14 cellular contexts compared by ENCODE assay signal in the genomic region with DNA sequence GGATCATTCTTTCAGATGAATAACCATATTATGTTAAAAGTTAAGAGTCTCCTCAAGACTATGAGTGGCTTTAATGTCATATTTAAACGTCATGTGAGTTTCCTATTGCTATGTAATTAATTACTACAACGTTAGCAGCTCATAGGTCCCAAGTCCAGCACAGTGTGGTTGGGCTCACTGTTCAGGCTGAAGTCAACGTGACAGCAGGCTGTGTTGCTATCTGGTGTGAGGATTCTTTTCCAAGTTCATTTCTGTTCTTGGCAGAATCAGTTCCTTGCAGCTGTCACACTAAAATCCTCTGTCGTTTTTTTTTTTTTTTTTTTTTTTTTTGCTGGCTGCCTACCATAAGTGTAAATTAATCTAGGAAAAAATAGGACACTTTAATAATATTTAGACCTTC.
DNase-seq lines count a peak whose midpoint lies in the region; ATAC-seq and TF ChIP-seq lines count a peak whose summit lies in the region.
"Had no signal": no experiment of that assay in that cellular context is flagged by ENCODE, and none has a peak within 500 bp of the region (broad histone marks: within the 10 kb centered on the region; RNA-seq: fewer than 3 reads in every experiment).

No MANE protein-coding gene starts in this region.

- no peak for TF ChIP-seq POLR2A in esophagus muscularis mucosa (IDR thresholded peaks at IDR 0.05; ENCODE audit: low read depth)

- intact Hi-C loops in esophagus muscularis mucosa (cut with DNase I) (no loop called here), lower lobe of right lung (cut with DNase I) (no loop called here), upper lobe of right lung (cut with DNase I) (no loop called here), ascending aorta (cut with DNase I) (no loop called here)

- H3K27ac ChIP-seq in esophagus muscularis mucosa (replicated peaks in 1 of 4): peak overlapping the region in 3 of 4 donors; percentile 23 to 47 (median 42)
- no peak overlapping the region for H3K27ac ChIP-seq in lower lobe of right lung
- H3K27ac ChIP-seq in upper lobe of right lung: no peak overlapping the region
- H3K27ac ChIP-seq in ascending aorta: no peak overlapping the region

- 4% methylated on average over 4 of the region's 4 CpGs for WGBS in esophagus muscularis mucosa

- no peak for TF ChIP-seq EP300 in esophagus muscularis mucosa (IDR thresholded peaks at IDR 0.05)

- peak; percentile 29 to 53 for ATAC-seq in lower lobe of right lung
- peak; percentile 60 for ATAC-seq in upper lobe of right lung
- no peak for ATAC-seq in GM21529 (IDR thresholded peaks at IDR 0.05; ENCODE audit: unreplicated experiment)
- ATAC-seq: HCT116; naive thymus-derived CD8-positive, alpha-beta T cell had no signal

- H3K27me3 ChIP-seq in esophagus muscularis mucosa: no peaks in the 10 kb centered on the region
- no peaks in the 10 kb centered on the region for H3K27me3 ChIP-seq in lower lobe of right lung (ENCODE audit: low read depth)
- no peaks in the 10 kb centered on the region for H3K27me3 ChIP-seq in upper lobe of right lung
- H3K27me3 ChIP-seq in ascending aorta: no peaks in the 10 kb centered on the region

- DNase-seq in NCI-H82 (lab: John Stamatoyannopoulos, UW) (peak; percentile 8), NCI-H82 treated with DMSO at 0.1 percent for 48 hours (lab: John Stamatoyannopoulos, UW; ENCODE audit: unreplicated experiment) (no peak), esophagus muscularis mucosa (ENCODE audit: extremely low spot score) (no peak), lower lobe of right lung (no peak), upper lobe of right lung (no peak), ascending aorta (ENCODE audit: low spot score in 2 of 2) (no peak), medulla oblongata (ENCODE audit: extremely low spot score) (no peak)
- DNase-seq: 8988T; activated CD4-positive, alpha-beta T cell treated with anti-CD3 and anti-CD28 coated beads, Interleukin-2, amount 50 U/mL, for 1 hour; amniotic stem cell; islet precursor cell; naive thymus-derived CD8-positive, alpha-beta T cell had no signal

- H3K36me3 ChIP-seq in esophagus muscularis mucosa (no peaks in the 10 kb centered on the region), lower lobe of right lung (no peaks in the 10 kb centered on the region), upper lobe of right lung (no peaks in the 10 kb centered on the region), ascending aorta (no peaks in the 10 kb centered on the region)

- H3K9me3 ChIP-seq in esophagus muscularis mucosa (no peaks in the 10 kb centered on the region), lower lobe of right lung (no peaks in the 10 kb centered on the region), upper lobe of right lung (no peaks in the 10 kb centered on the region), ascending aorta (no peaks in the 10 kb centered on the region)

- TF ChIP-seq CTCF in esophagus muscularis mucosa (IDR thresholded peaks at IDR 0.05) (no peak), lower lobe of right lung (IDR thresholded peaks at IDR 0.05) (no peak), upper lobe of right lung (IDR thresholded peaks at IDR 0.05) (no peak), ascending aorta (IDR thresholded peaks at IDR 0.05) (no peak)

- H3K4me1 ChIP-seq in esophagus muscularis mucosa: peaks cover 5 to 38% (median 21%) of the 10 kb centered on the region in 4 donors
- H3K4me1 ChIP-seq in lower lobe of right lung: no peaks in the 10 kb centered on the region
- no peaks in the 10 kb centered on the region for H3K4me1 ChIP-seq in upper lobe of right lung
- no peaks in the 10 kb centered on the region for H3K4me1 ChIP-seq in ascending aorta

- H3K4me3 ChIP-seq in esophagus muscularis mucosa (no peak overlapping the region), lower lobe of right lung (no peak overlapping the region), upper lobe of right lung (no peak overlapping the region), ascending aorta (no peak overlapping the region)

Comparison
In these comparisons a context has a peak if more than half of its experiments do, and no peak if none do; other contexts are left out.
1. H3K27ac ChIP-seq: peak in esophagus muscularis mucosa (3 of 4); none in lower lobe of right lung (single experiment), upper lobe of right lung (single experiment) and ascending aorta (0 of 2).